In genomic region chr18:76476665-76477561, GRCh38 we compare ENCODE assay signal across 8 cellular contexts. TPM values are rescaled to one million over a fixed set of nuclear protein-coding genes. Genes with fewer than 3 reads are reported as not detected.
A peak's percentile ranks its signal among the peaks of the same experiment; 100 is the strongest.
DNase-seq lines count a peak whose midpoint lies in the region; ATAC-seq and TF ChIP-seq lines count a peak whose summit lies in the region.

No MANE protein-coding gene starts in this region.

- intact Hi-C loops in Right ventricle myocardium inferior (cut with DNase I) (no loop called here), cardiac septum (cut with DNase I) (no loop called here)
- intact Hi-C loops in CD4-positive, alpha-beta memory T cell (cut with micrococcal nuclease), result no loop called here
- intact Hi-C loops in activated CD4-positive, alpha-beta T cell treated with anti-CD3 and anti-CD28 coated beads for 36 hours (cut with DNase I, micrococcal nuclease), result no loop called here

- peak overlapping the region; percentile 70 for H3K4me3 Mint-ChIP-seq in chondrocyte (ENCODE audit: unreplicated experiment)
- H3K4me3 Mint-ChIP-seq in CD4-positive, alpha-beta memory T cell, result peak overlapping the region in 3 of 8 donors; percentile 21 to 46 (median 39)
- no peak overlapping the region for H3K4me3 Mint-ChIP-seq in activated CD4-positive, alpha-beta T cell treated with anti-CD3 and anti-CD28 coated beads for 36 hours

- DNase-seq in Right ventricle myocardium inferior (ENCODE audit: missing footprints) (no peak), cardiac septum (ENCODE audit: low spot score) (no peak), chondrocyte (ENCODE audit: low spot score) (no peak), midbrain (lab: John Stamatoyannopoulos, UW) (no peak)
- DNase-seq in CD4-positive, alpha-beta memory T cell, result no peak
- DNase-seq in activated CD4-positive, alpha-beta T cell treated with anti-CD3 and anti-CD28 coated beads for 36 hours, result no peak

- H3K27me3 Mint-ChIP-seq in chondrocyte (ENCODE audit: low read depth), result no peaks in the 10 kb centered on the region
- H3K27me3 Mint-ChIP-seq in CD4-positive, alpha-beta memory T cell, result peaks cover 11 to 12% of the 10 kb centered on the region in 2 donors
- peaks cover 4% of the 10 kb centered on the region for H3K27me3 Mint-ChIP-seq in activated CD4-positive, alpha-beta T cell treated with anti-CD3 and anti-CD28 coated beads for 36 hours

- POLR2A ChIA-PET in CD4-positive, alpha-beta memory T cell (lab: Charles Lee; ENCODE audit: partially characterized antibody), result no interaction called here
- POLR2A ChIA-PET in activated CD4-positive, alpha-beta T cell treated with anti-CD3 and anti-CD28 coated beads for 36 hours (lab: Charles Lee), result interaction anchor here (0.5 kb wide), 1 partner anchor 174 kb away, joined by 4 read pairs; no protein-coding TSS in a partner anchor

- no peaks in the 10 kb centered on the region for H3K9me3 Mint-ChIP-seq in chondrocyte (ENCODE audit: low read depth)
- peaks cover 0 to 3% (median 0%) of the 10 kb centered on the region in 8 donors for H3K9me3 Mint-ChIP-seq in CD4-positive, alpha-beta memory T cell
- no peaks in the 10 kb centered on the region for H3K9me3 Mint-ChIP-seq in activated CD4-positive, alpha-beta T cell treated with anti-CD3 and anti-CD28 coated beads for 36 hours (ENCODE audit: low read depth)

- H3K4me1 Mint-ChIP-seq in chondrocyte (ENCODE audit: low read depth), result peaks cover 32% of the 10 kb centered on the region
- peaks cover 6 to 19% (median 15%) of the 10 kb centered on the region in 4 donors for H3K4me1 Mint-ChIP-seq in CD4-positive, alpha-beta memory T cell
- H3K4me1 Mint-ChIP-seq in activated CD4-positive, alpha-beta T cell treated with anti-CD3 and anti-CD28 coated beads for 36 hours, result peaks cover 32% of the 10 kb centered on the region

- H3K4me1 ChIP-seq in mesodermal cell (ENCODE audit: control insufficient read depth, insufficient read depth, low read length, poor library complexity, severe bottlenecking), result peaks cover 20% of the 10 kb centered on the region
- peaks cover 4% of the 10 kb centered on the region for H3K4me1 ChIP-seq in CD4-positive, alpha-beta memory T cell (ENCODE audit: insufficient read depth, low read length)

- CTCF ChIA-PET in CD4-positive, alpha-beta memory T cell (lab: Charles Lee; ENCODE audit: partially characterized antibody), result no interaction called here
- CTCF ChIA-PET in activated CD4-positive, alpha-beta T cell treated with anti-CD3 and anti-CD28 coated beads for 36 hours (lab: Charles Lee), result interaction anchor here (1.4 to 2.1 kb wide), 2 partner anchors 14 to 233 kb away, joined by 3 to 6 read pairs; no protein-coding TSS in a partner anchor

- H3K36me3 ChIP-seq in mesodermal cell (ENCODE audit: control insufficient read depth, insufficient read depth, low read length), result peaks cover 33% of the 10 kb centered on the region
- H3K36me3 ChIP-seq in CD4-positive, alpha-beta memory T cell (ENCODE audit: insufficient read depth, low read length), result no peaks in the 10 kb centered on the region

- H3K9me3 ChIP-seq in mesodermal cell (ENCODE audit: control insufficient read depth, low read length), result no peaks in the 10 kb centered on the region
- no peaks in the 10 kb centered on the region for H3K9me3 ChIP-seq in CD4-positive, alpha-beta memory T cell (ENCODE audit: control insufficient read depth in 1 of 2, low read length in 2 of 2)

- no peak for TF ChIP-seq RAD21 in Ishikawa (IDR thresholded peaks at IDR 0.05; ENCODE audit: low read depth)

- WGBS in mesodermal cell (ENCODE audit: insufficient coverage in 2 of 2), 2 experiments, result 95 to 97% methylated on average over 13 to 16 of the region's 16 CpGs

- TF ChIP-seq EP300 in Ishikawa (IDR thresholded peaks at IDR 0.05; ENCODE audit: borderline replicate concordance), result no peak

- no peak for TF ChIP-seq CTCF in chondrocyte (IDR thresholded peaks at IDR 0.05)

- no peaks in the 10 kb centered on the region for H3K36me3 Mint-ChIP-seq in chondrocyte (ENCODE audit: low read depth)
- H3K36me3 Mint-ChIP-seq in CD4-positive, alpha-beta memory T cell, result peaks cover 0 to 2% of the 10 kb centered on the region in 2 donors
- no peaks in the 10 kb centered on the region for H3K36me3 Mint-ChIP-seq in activated CD4-positive, alpha-beta T cell treated with anti-CD3 and anti-CD28 coated beads for 36 hours (ENCODE audit: low read depth)

- H3K27ac ChIP-seq in mesodermal cell (ENCODE audit: low read depth, low read length, severe bottlenecking), result peak overlapping the region; percentile 50
- no peak overlapping the region for H3K27ac ChIP-seq in CD4-positive, alpha-beta memory T cell (ENCODE audit: low read depth, low read length)

- no peak overlapping the region for H3K4me3 ChIP-seq in mesodermal cell (ENCODE audit: extremely low read depth, insufficient read depth, low read length, poor library complexity, severe bottlenecking)
- H3K4me3 ChIP-seq in CD4-positive, alpha-beta memory T cell (ENCODE audit: low read length in 2 of 2), result no peak overlapping the region

- peak overlapping the region; percentile 98 for H3K27ac Mint-ChIP-seq in chondrocyte (ENCODE audit: unreplicated experiment)
- H3K27ac Mint-ChIP-seq in CD4-positive, alpha-beta memory T cell, result peak overlapping the region in 2 of 7 donors; percentile 7 to 49
- no peak overlapping the region for H3K27ac Mint-ChIP-seq in activated CD4-positive, alpha-beta T cell treated with anti-CD3 and anti-CD28 coated beads for 36 hours

- ATAC-seq in Right ventricle myocardium inferior, result peak; percentile 47
- no peak for ATAC-seq in activated CD4-positive, alpha-beta T cell treated with anti-CD3 and anti-CD28 coated beads for 36 hours

- H3K27me3 ChIP-seq in CD4-positive, alpha-beta memory T cell (ENCODE audit: insufficient read depth, low read length), result no peaks in the 10 kb centered on the region

TF ChIP-seq in Ishikawa, 13 proteins besides CTCF, POLR2A, EP300 and RAD21:
- TF ChIP-seq REST (IDR thresholded peaks at IDR 0.05; ENCODE audit: low read depth) (peak; percentile 29; the same call in 1 of the 2 replicates), TAF1 (IDR thresholded peaks at IDR 0.05; ENCODE audit: low read depth) (no peak)

RNA-seq across cellular contexts. Expression of gene ZNF516, which starts 18.1 kb away (rescaled TPM):
- total RNA-seq in Right ventricle myocardium inferior (12.3 TPM), cardiac septum (14.7 TPM), chondrocyte (26.1 to 31.8 TPM (median 27.7 TPM) in 3 replicates)
- 56.5 TPM for polyA plus RNA-seq in mesodermal cell (2013, experiment 1 of 2)
- 65.2 TPM for polyA plus RNA-seq in mesodermal cell (2013, experiment 2 of 2)
- 1 to 10 TPM; 7.7 to 9.9 TPM for total RNA-seq in CD4-positive, alpha-beta memory T cell
- 1 to 10 TPM in 1 of 2 donors, under 1 TPM in 1; 0.25 to 2.2 TPM for polyA plus RNA-seq in CD4-positive, alpha-beta memory T cell
- total RNA-seq in activated CD4-positive, alpha-beta T cell treated with anti-CD3 and anti-CD28 coated beads for 36 hours, result 1 to 10 TPM; 6.8 to 9.9 TPM
